In the genomic region with DNA sequence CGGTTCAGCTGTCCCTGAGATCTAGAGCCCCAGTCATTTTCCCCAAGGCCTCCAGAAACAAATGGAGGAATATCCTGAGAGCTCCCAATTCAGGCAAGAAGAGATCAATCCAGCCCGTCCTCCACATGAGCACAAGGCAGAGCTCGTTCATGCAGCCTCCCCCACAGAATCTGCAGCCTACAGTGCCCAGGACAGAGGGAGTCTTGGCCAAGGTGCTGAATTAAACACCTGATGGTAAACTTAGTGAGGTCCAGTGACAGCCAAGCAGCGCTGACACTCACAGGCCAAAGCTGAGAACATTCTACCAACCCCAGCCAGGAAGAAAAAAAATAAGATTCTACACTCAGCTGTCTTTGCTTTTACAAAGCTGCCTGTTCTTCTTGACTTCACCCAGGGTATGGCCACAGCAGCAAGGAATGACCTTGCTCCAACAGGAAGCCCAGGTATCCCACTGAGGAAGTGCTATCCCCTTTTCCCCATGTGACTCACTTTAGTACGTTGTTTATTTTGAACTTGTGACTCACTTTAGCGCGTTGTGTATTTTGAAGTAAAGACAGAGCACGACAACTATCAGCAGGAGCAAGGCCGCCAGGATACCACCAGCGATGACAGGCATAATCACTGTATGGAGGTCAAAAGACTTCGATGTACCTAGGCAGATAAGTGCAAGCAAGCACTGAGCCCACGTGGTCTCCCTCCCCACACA, we compare ENCODE assay signal across 31 cellular contexts. TPM values are rescaled to one million over a fixed set of nuclear protein-coding genes. Genes with fewer than 3 reads are reported as not detected.
DNase-seq lines count a peak whose midpoint lies in the region; FAIRE-seq and TF ChIP-seq lines count a peak whose summit lies in the region.
"Had no signal": no experiment of that assay in that cellular context is flagged by ENCODE, and none has a peak within 500 bp of the region (broad histone marks: within the 10 kb centered on the region; RNA-seq: fewer than 3 reads in every experiment).

No MANE protein-coding gene starts in this region.

- no peaks in the 10 kb centered on the region for H3K9me3 Mint-ChIP-seq in activated T-cell treated with anti-CD3 and anti-CD28 coated beads, Interleukin-2, amount 50 U/mL, for 24 hours
- peaks cover 3% of the 10 kb centered on the region for H3K9me3 Mint-ChIP-seq in progenitor cell of endocrine pancreas (ENCODE audit: low read depth)

- H3K36me3 Mint-ChIP-seq in activated T-cell treated with anti-CD3 and anti-CD28 coated beads, Interleukin-2, amount 50 U/mL, for 24 hours (ENCODE audit: low read depth) = peaks cover 96% of the 10 kb centered on the region
- H3K36me3 Mint-ChIP-seq in progenitor cell of endocrine pancreas (ENCODE audit: insufficient read depth) = no peaks in the 10 kb centered on the region

- H3K27me3 ChIP-seq in bronchial epithelial cell (ENCODE audit: control insufficient read depth, insufficient read depth, low read length) = no peaks in the 10 kb centered on the region
- H3K27me3 ChIP-seq: adrenal gland, foreskin keratinocyte, ovary, sigmoid colon, suprapubic skin, uterus had no signal

- TF ChIP-seq CTCF in bronchial epithelial cell (IDR thresholded peaks at IDR 0.05; ENCODE audit: insufficient read depth, low read length, severe bottlenecking) (no peak), progenitor cell of endocrine pancreas (IDR thresholded peaks at IDR 0.05; ENCODE audit: unreplicated experiment) (no peak)

- no peak for TF ChIP-seq EP300 in Ishikawa (IDR thresholded peaks at IDR 0.05; ENCODE audit: borderline replicate concordance)

- no peak for DNase-seq in activated T-cell treated with anti-CD3 and anti-CD28 coated beads, Interleukin-2, amount 50 U/mL, for 24 hours
- no peak for DNase-seq in activated T-cell treated with anti-CD3 and anti-CD28 coated beads, Interleukin-2, amount 50 U/mL, for 1 hour
- DNase-seq in bronchial epithelial cell (ENCODE audit: low read depth) = peak; percentile 62
- no peak for DNase-seq in progenitor cell of endocrine pancreas (ENCODE audit: low spot score, unreplicated experiment)
- no peak for DNase-seq in medulla oblongata (ENCODE audit: extremely low spot score)
- no peak for DNase-seq in RKO (ENCODE audit: low spot score)
- no peak for DNase-seq in SKM-1 treated with dmso at 0.1 percent for 144 hours (lab: John Stamatoyannopoulos, UW; ENCODE audit: unreplicated experiment)
- DNase-seq: activated CD4-positive, alpha-beta T cell treated with anti-CD3 and anti-CD28 coated beads for 36 hours; activated effector memory CD4-positive, alpha-beta T cell treated with anti-CD3 and anti-CD28 coated beads, Interleukin-2, amount 50 U/mL, for 16 hours; adrenal gland; caudate nucleus; erythroblast; foreskin keratinocyte; GDM1; GOT3; hypothalamus; islet precursor cell; naive thymus-derived CD4-positive, alpha-beta T cell; NCI-H1105 treated with DMSO at 0.1 percent for 48 hours; NCI-H2107; NCI-H524; ovary; sigmoid colon; uterus had no signal

- FAIRE-seq in bronchial epithelial cell (lab: Jason Lieb, UNC) = peak; percentile 88
- FAIRE-seq: A204.1, D721Med, GM19239, HTR-8/SVneo had no signal

- peak overlapping the region; percentile 41 for H3K27ac Mint-ChIP-seq in activated T-cell treated with anti-CD3 and anti-CD28 coated beads, Interleukin-2, amount 50 U/mL, for 24 hours
- H3K27ac Mint-ChIP-seq in progenitor cell of endocrine pancreas = peak overlapping the region; percentile 15
- H3K27ac Mint-ChIP-seq: activated CD4-positive, alpha-beta T cell treated with anti-CD3 and anti-CD28 coated beads for 36 hours; naive thymus-derived CD4-positive, alpha-beta T cell had no signal

- no peak overlapping the region for H3K4me3 ChIP-seq in bronchial epithelial cell (ENCODE audit: low read depth, low read length)
- H3K4me3 ChIP-seq: adrenal gland, lung, ovary, sigmoid colon, suprapubic skin, uterus had no signal

- no peaks in the 10 kb centered on the region for H3K27me3 Mint-ChIP-seq in activated T-cell treated with anti-CD3 and anti-CD28 coated beads, Interleukin-2, amount 50 U/mL, for 24 hours
- peaks cover 13% of the 10 kb centered on the region for H3K27me3 Mint-ChIP-seq in progenitor cell of endocrine pancreas
- H3K27me3 Mint-ChIP-seq: activated CD4-positive, alpha-beta T cell treated with anti-CD3 and anti-CD28 coated beads for 36 hours; naive thymus-derived CD4-positive, alpha-beta T cell had no signal

- H3K4me1 Mint-ChIP-seq in activated T-cell treated with anti-CD3 and anti-CD28 coated beads, Interleukin-2, amount 50 U/mL, for 24 hours (ENCODE audit: low read depth) = peaks cover 27% of the 10 kb centered on the region
- peaks cover 5% of the 10 kb centered on the region for H3K4me1 Mint-ChIP-seq in progenitor cell of endocrine pancreas (ENCODE audit: low read depth)

- TF ChIP-seq RAD21 in Ishikawa (IDR thresholded peaks at IDR 0.05; ENCODE audit: low read depth) = no peak

- no peak overlapping the region for H3K4me3 Mint-ChIP-seq in activated T-cell treated with anti-CD3 and anti-CD28 coated beads, Interleukin-2, amount 50 U/mL, for 24 hours
- H3K4me3 Mint-ChIP-seq in progenitor cell of endocrine pancreas (ENCODE audit: low read depth) = no peak overlapping the region
- H3K4me3 Mint-ChIP-seq: activated CD4-positive, alpha-beta T cell treated with anti-CD3 and anti-CD28 coated beads for 36 hours; naive thymus-derived CD4-positive, alpha-beta T cell had no signal

- no peaks in the 10 kb centered on the region for H3K36me3 ChIP-seq in bronchial epithelial cell (ENCODE audit: control insufficient read depth, insufficient read depth, low read length)
- H3K36me3 ChIP-seq: adrenal gland, ovary, uterus had no signal

TF ChIP-seq in Ishikawa, 13 proteins besides CTCF, POLR2A, EP300 and RAD21:
- TF ChIP-seq NFIC (IDR thresholded peaks at IDR 0.05) = no peak
- TF ChIP-seq, protein P1, sequence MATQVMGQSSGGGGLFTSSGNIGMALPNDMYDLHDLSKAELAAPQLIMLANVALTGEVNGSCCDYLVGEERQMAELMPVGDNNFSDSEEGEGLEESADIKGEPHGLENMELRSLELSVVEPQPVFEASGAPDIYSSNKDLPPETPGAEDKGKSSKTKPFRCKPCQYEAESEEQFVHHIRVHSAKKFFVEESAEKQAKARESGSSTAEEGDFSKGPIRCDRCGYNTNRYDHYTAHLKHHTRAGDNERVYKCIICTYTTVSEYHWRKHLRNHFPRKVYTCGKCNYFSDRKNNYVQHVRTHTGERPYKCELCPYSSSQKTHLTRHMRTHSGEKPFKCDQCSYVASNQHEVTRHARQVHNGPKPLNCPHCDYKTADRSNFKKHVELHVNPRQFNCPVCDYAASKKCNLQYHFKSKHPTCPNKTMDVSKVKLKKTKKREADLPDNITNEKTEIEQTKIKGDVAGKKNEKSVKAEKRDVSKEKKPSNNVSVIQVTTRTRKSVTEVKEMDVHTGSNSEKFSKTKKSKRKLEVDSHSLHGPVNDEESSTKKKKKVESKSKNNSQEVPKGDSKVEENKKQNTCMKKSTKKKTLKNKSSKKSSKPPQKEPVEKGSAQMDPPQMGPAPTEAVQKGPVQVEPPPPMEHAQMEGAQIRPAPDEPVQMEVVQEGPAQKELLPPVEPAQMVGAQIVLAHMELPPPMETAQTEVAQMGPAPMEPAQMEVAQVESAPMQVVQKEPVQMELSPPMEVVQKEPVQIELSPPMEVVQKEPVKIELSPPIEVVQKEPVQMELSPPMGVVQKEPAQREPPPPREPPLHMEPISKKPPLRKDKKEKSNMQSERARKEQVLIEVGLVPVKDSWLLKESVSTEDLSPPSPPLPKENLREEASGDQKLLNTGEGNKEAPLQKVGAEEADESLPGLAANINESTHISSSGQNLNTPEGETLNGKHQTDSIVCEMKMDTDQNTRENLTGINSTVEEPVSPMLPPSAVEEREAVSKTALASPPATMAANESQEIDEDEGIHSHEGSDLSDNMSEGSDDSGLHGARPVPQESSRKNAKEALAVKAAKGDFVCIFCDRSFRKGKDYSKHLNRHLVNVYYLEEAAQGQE (IDR thresholded peaks at IDR 0.05; ENCODE audit: low read depth) = peak; percentile 62

RNA-seq across cellular contexts. Expression of a gene that starts 4.4 kb away (rescaled TPM):
- total RNA-seq in bronchial epithelial cell = 0.51 and 0.79 TPM in 2 replicates
- total RNA-seq in progenitor cell of endocrine pancreas = not detected in 2 replicates

RNA-seq across cellular contexts. Expression of a gene that starts 29.3 kb away (rescaled TPM):
- total RNA-seq in bronchial epithelial cell (7.9 and 11.1 TPM in 2 replicates), progenitor cell of endocrine pancreas (not detected in 2 replicates)
